In genomic region chr10:121774404-121774803, GRCh38 we compare ENCODE assay signal across 18 cellular contexts.
DNase-seq lines count a peak whose midpoint lies in the region; ATAC-seq and TF ChIP-seq lines count a peak whose summit lies in the region.
"Had no signal": no experiment of that assay in that cellular context is flagged by ENCODE, and none has a peak within 500 bp of the region (broad histone marks: within the 10 kb centered on the region; RNA-seq: fewer than 3 reads in every experiment).

No MANE protein-coding gene starts in this region.

- H3K4me1 ChIP-seq in mesenchymal stem cell (ENCODE audit: control insufficient read depth, insufficient read depth, low read depth, low read length) (no peaks in the 10 kb centered on the region), adrenal gland (replicated peaks in 1 of 2) (peaks cover 5 to 7% of the 10 kb centered on the region in 2 donors)
- H3K4me1 ChIP-seq: right lobe of liver had no signal

- H3K18ac ChIP-seq in mesenchymal stem cell (ENCODE audit: low read depth in 1 of 2, low read length in 2 of 2): no peak overlapping the region

- no peak overlapping the region for H3K9ac ChIP-seq in mesenchymal stem cell (ENCODE audit: low read length)
- H3K9ac ChIP-seq: BLaER1 treated with 17β-estradiol and CSF1 and Interleukin-3, amounts not matched to agents 10 nM and 100 nM had no signal

- H4K91ac ChIP-seq in mesenchymal stem cell (ENCODE audit: low read length): no peak overlapping the region

- no peak overlapping the region for H2AK5ac ChIP-seq in mesenchymal stem cell (ENCODE audit: low read length, severe bottlenecking)

- H3K27ac ChIP-seq in epithelial cell of prostate (peak overlapping the region; percentile 32), mesenchymal stem cell (ENCODE audit: low read length, poor library complexity, severe bottlenecking) (no peak overlapping the region), adrenal gland (no peak overlapping the region)
- H3K27ac ChIP-seq: BLaER1 treated with 17β-estradiol and CSF1 and Interleukin-3, amounts not matched to agents 10 nM and 100 nM; cardiac muscle cell; PC-9; right lobe of liver; SJSA1; suprapubic skin had no signal

- H2BK5ac ChIP-seq in mesenchymal stem cell (ENCODE audit: low read depth, low read length, poor library complexity, severe bottlenecking): no peak overlapping the region

- 69% methylated on average over 2 of the region's 3 CpGs for WGBS in mesenchymal stem cell
- 55 to 68% (median 61%) methylated on average over 3 of the region's 3 CpGs for WGBS in adrenal gland, 4 donors

- H3K79me1 ChIP-seq in mesenchymal stem cell (replicated peaks; ENCODE audit: low read length, poor library complexity, severe bottlenecking): peaks cover 2% of the 10 kb centered on the region

- H3K27ac Mint-ChIP-seq in naive thymus-derived CD8-positive, alpha-beta T cell: no peak overlapping the region
- H3K27ac Mint-ChIP-seq: activated CD4-positive, alpha-beta T cell treated with anti-CD3 and anti-CD28 coated beads, Interleukin-2, amount 10 ng/mL, durations not matched to agents 7 days and 5 days; activated T-helper 2 cell treated with anti-CD3 and anti-CD28 coated beads, Interferon-gamma antibody, Interleukin-2, Interleukin-4, amounts not matched to agents 10 μg/mL and 5 μg/mL and 100 μg/mL, durations not matched to agents 14 hours and 24 hours and 36 hours had no signal

- no peak overlapping the region for H3K4me2 ChIP-seq in mesenchymal stem cell (ENCODE audit: low read length, poor library complexity, severe bottlenecking)
- H3K4me2 ChIP-seq: BLaER1 treated with 17β-estradiol and CSF1 and Interleukin-3, amounts not matched to agents 10 nM and 100 nM; PC-9 had no signal

- H3K4me3 Mint-ChIP-seq in naive thymus-derived CD8-positive, alpha-beta T cell: no peak overlapping the region
- H3K4me3 Mint-ChIP-seq: activated CD4-positive, alpha-beta T cell treated with anti-CD3 and anti-CD28 coated beads, Interleukin-2, amount 10 ng/mL, durations not matched to agents 7 days and 5 days had no signal

- no peak overlapping the region for H3K4ac ChIP-seq in mesenchymal stem cell (ENCODE audit: low read depth in 1 of 2, low read length in 2 of 2)

- H3K9me3 Mint-ChIP-seq in naive thymus-derived CD8-positive, alpha-beta T cell: peaks cover 0 to 7% (median 2%) of the 10 kb centered on the region in 9 donors
- H3K9me3 Mint-ChIP-seq: activated CD4-positive, alpha-beta T cell treated with anti-CD3 and anti-CD28 coated beads, Interleukin-2, amount 10 ng/mL, durations not matched to agents 7 days and 5 days; activated T-helper 2 cell treated with anti-CD3 and anti-CD28 coated beads, Interferon-gamma antibody, Interleukin-2, Interleukin-4, amounts not matched to agents 10 μg/mL and 5 μg/mL and 100 μg/mL, durations not matched to agents 14 hours and 24 hours and 36 hours had no signal

- H2BK12ac ChIP-seq in mesenchymal stem cell (ENCODE audit: low read length in 2 of 2): no peak overlapping the region

- H2BK15ac ChIP-seq in mesenchymal stem cell (ENCODE audit: low read depth, poor library complexity, severe bottlenecking): no peak overlapping the region

- H2BK120ac ChIP-seq in mesenchymal stem cell (ENCODE audit: low read depth, low read length): no peak overlapping the region

- intact Hi-C loops in adrenal gland (cut with DNase I): no loop called here

- H3K36me3 Mint-ChIP-seq in naive thymus-derived CD8-positive, alpha-beta T cell: peaks cover 15 to 55% (median 19%) of the 10 kb centered on the region in 3 donors

- in situ Hi-C loops in GM13977 (cut with MboI; ENCODE audit: low pct_unique_long_range_greater_than_20kb, low sequenced_read_pairs, unreplicated experiment): no loop called here

- ATAC-seq in naive thymus-derived CD8-positive, alpha-beta T cell: no peak
- ATAC-seq in GM18907 (IDR thresholded peaks at IDR 0.05; ENCODE audit: unreplicated experiment): no peak

- TF ChIP-seq CTCF in NB4 (IDR thresholded peaks at IDR 0.05; ENCODE audit: low read depth, low read length) (no peak), adrenal gland (IDR thresholded peaks at IDR 0.05) (no peak), GM13977 (IDR thresholded peaks at IDR 0.05; ENCODE audit: extremely low read depth, insufficient read depth, missing control alignments) (no peak)

- POLR2A ChIA-PET in naive thymus-derived CD8-positive, alpha-beta T cell (lab: Charles Lee): no interaction called here

- no peak overlapping the region for H3K4me3 ChIP-seq in NB4 (ENCODE audit: low read depth, low read length)
- no peak overlapping the region for H3K4me3 ChIP-seq in mesenchymal stem cell (ENCODE audit: insufficient read depth in 1 of 2, low read depth in 1 of 2, low read length in 2 of 2)
- H3K4me3 ChIP-seq in adrenal gland: no peak overlapping the region
- H3K4me3 ChIP-seq: BLaER1 treated with 17β-estradiol and CSF1 and Interleukin-3, amounts not matched to agents 10 nM and 100 nM; cardiac muscle cell; PC-9; right lobe of liver; SJSA1; suprapubic skin had no signal

- H3K23ac ChIP-seq in mesenchymal stem cell (ENCODE audit: low read length in 2 of 2): no peak overlapping the region

- peaks cover 0 to 5% (median 0%) of the 10 kb centered on the region in 4 donors for H3K4me1 Mint-ChIP-seq in naive thymus-derived CD8-positive, alpha-beta T cell
- H3K4me1 Mint-ChIP-seq: activated CD4-positive, alpha-beta T cell treated with anti-CD3 and anti-CD28 coated beads, Interleukin-2, amount 10 ng/mL, durations not matched to agents 7 days and 5 days had no signal

- H3K27me3 Mint-ChIP-seq in naive thymus-derived CD8-positive, alpha-beta T cell: no peaks in the 10 kb centered on the region
- H3K27me3 Mint-ChIP-seq: activated CD4-positive, alpha-beta T cell treated with anti-CD3 and anti-CD28 coated beads, Interleukin-2, amount 10 ng/mL, durations not matched to agents 7 days and 5 days had no signal

- H3K36me3 ChIP-seq in mesenchymal stem cell (ENCODE audit: control insufficient read depth in 1 of 2, insufficient read depth in 2 of 2, low read depth in 1 of 2, low read length in 2 of 2) (peaks cover 3 to 6% of the 10 kb centered on the region in 2 experiments), adrenal gland (replicated peaks in 1 of 2) (no peaks in the 10 kb centered on the region)
- H3K36me3 ChIP-seq: cardiac muscle cell, right lobe of liver, SJSA1, suprapubic skin had no signal

- H2AFZ ChIP-seq in mesenchymal stem cell (ENCODE audit: low read depth, low read length): no peak overlapping the region
- H2AFZ ChIP-seq: PC-9 had no signal

- DNase-seq in EL (peak; percentile 8), NB4 (ENCODE audit: low read depth) (peak; percentile 7), epithelial cell of prostate (ENCODE audit: low read depth, low spot score) (no peak), mesenchymal stem cell (peak; percentile 9), adrenal gland (no peak), GM13977 (ENCODE audit: low spot score) (no peak)
- no peak for DNase-seq in naive thymus-derived CD8-positive, alpha-beta T cell
- DNase-seq: activated CD4-positive, alpha-beta T cell treated with anti-CD3 and anti-CD28 coated beads, Interleukin-2, amount 10 ng/mL, durations not matched to agents 7 days and 5 days; NCI-H1694; NCI-H748 treated with DMSO at 0.1 percent for 48 hours; PC-9; right lobe of liver had no signal

- H3K27me3 ChIP-seq in mesenchymal stem cell (ENCODE audit: control insufficient read depth in 1 of 2, insufficient read depth in 1 of 2, low read length in 2 of 2) (no peaks in the 10 kb centered on the region), adrenal gland (no peaks in the 10 kb centered on the region)
- H3K27me3 ChIP-seq: BLaER1 treated with 17β-estradiol and CSF1 and Interleukin-3, amounts not matched to agents 10 nM and 100 nM; cardiac muscle cell; right lobe of liver; SJSA1; suprapubic skin had no signal

- H4K8ac ChIP-seq in mesenchymal stem cell (ENCODE audit: low read length): no peak overlapping the region

- H3K14ac ChIP-seq in mesenchymal stem cell (ENCODE audit: low read length in 2 of 2): no peak overlapping the region

- TF ChIP-seq POLR2A in NB4 (IDR thresholded peaks at IDR 0.05; ENCODE audit: extremely low read depth, insufficient read length) (no peak), adrenal gland (IDR thresholded peaks at IDR 0.05) (no peak)

- H3K9me3 ChIP-seq in mesenchymal stem cell (ENCODE audit: control insufficient read depth, low read length) (no peaks in the 10 kb centered on the region), adrenal gland (replicated peaks in 1 of 3) (no peaks in the 10 kb centered on the region)
- H3K9me3 ChIP-seq: right lobe of liver, SJSA1, suprapubic skin had no signal

Comparison
In these comparisons a context has a peak if more than half of its experiments do, and no peak if none do; other contexts are left out.
1. DNase-seq: peak in EL (single experiment), NB4 (single experiment) and mesenchymal stem cell (single experiment); none in epithelial cell of prostate (single experiment), adrenal gland (0 of 7), naive thymus-derived CD8-positive, alpha-beta T cell (0 of 10) and GM13977 (single experiment).